Comparison of ENCODE assay signal across 8 cellular contexts in genomic region chr19:58097783-58098681, GRCh38. TPM values are rescaled to one million over a fixed set of nuclear protein-coding genes. Genes with fewer than 3 reads are reported as not detected.
DNase-seq lines count a peak whose midpoint lies in the region; ATAC-seq and TF ChIP-seq lines count a peak whose summit lies in the region.

TSS of gene ZSCAN18 (minus strand) at chr19:58098231. CDS start at chr19:58090267, 7,964 bp downstream.

- no peaks in the 10 kb centered on the region for H3K27me3 Mint-ChIP-seq in T-helper 1 cell treated with Interleukin-12 subunit alpha and Interleukin-12 subunit beta and Interleukin-4 antibody, amounts not matched to agents 30 μg/mL and 1 μg/mL, for 36 hours (ENCODE audit: low read depth)

- H3K4me1 ChIP-seq in right cardiac atrium (ENCODE audit: control insufficient read depth, insufficient read depth, low read length) (peaks cover 8% of the 10 kb centered on the region), psoas muscle (peaks cover 4% of the 10 kb centered on the region), upper lobe of right lung (peaks cover 5% of the 10 kb centered on the region)

- no peaks in the 10 kb centered on the region for H3K36me3 ChIP-seq in psoas muscle (ENCODE audit: insufficient read depth in 1 of 2, low read depth in 1 of 2)
- H3K36me3 ChIP-seq in upper lobe of right lung, result no peaks in the 10 kb centered on the region

- under 1% methylated on average over 67 of the region's 67 CpGs for WGBS in right cardiac atrium
- WGBS in psoas muscle, 3 donors, result 0 to 1% (median 1%) methylated on average over 61 to 67 of the region's 67 CpGs

- peak within 1 kb of the TSS; percentile 88 for H3K4me3 ChIP-seq in right cardiac atrium (ENCODE audit: low read length)
- peak within 1 kb of the TSS; percentile 94 for H3K4me3 ChIP-seq in psoas muscle
- peak within 1 kb of the TSS; percentile 83 for H3K4me3 ChIP-seq in upper lobe of right lung

- H3K27me3 ChIP-seq in right cardiac atrium (ENCODE audit: control insufficient read depth, insufficient read depth) (no peaks in the 10 kb centered on the region), psoas muscle (ENCODE audit: insufficient read depth in 3 of 3, low read length in 2 of 3) (peaks cover 0 to 2% (median 0%) of the 10 kb centered on the region in 3 donors), upper lobe of right lung (no peaks in the 10 kb centered on the region)

- peak within 1 kb of the TSS; percentile 97 for H3K27ac Mint-ChIP-seq in T-helper 1 cell treated with Interleukin-12 subunit alpha and Interleukin-12 subunit beta and Interleukin-4 antibody, amounts not matched to agents 30 μg/mL and 1 μg/mL, for 36 hours

- TF ChIP-seq CTCF in psoas muscle (IDR thresholded peaks at IDR 0.05) (no peak), upper lobe of right lung (IDR thresholded peaks at IDR 0.05) (no peak)

- peak; percentile 100 for DNase-seq in AG08395 (ENCODE audit: low spot score)
- peak; percentile 73 for DNase-seq in GM19240 (ENCODE audit: insufficient read length, low spot score)
- DNase-seq in M059J (ENCODE audit: low read depth), result peak; percentile 94
- DNase-seq in anterior cingulate cortex (lab: John Stamatoyannopoulos, UW), result peak; percentile 67 to 99 (median 95)
- DNase-seq in right cardiac atrium, result peak; percentile 99
- DNase-seq in psoas muscle, result peak; percentile 98
- peak; percentile 98 for DNase-seq in upper lobe of right lung

- peak within 1 kb of the TSS; percentile 90 for H3K4me3 Mint-ChIP-seq in T-helper 1 cell treated with Interleukin-12 subunit alpha and Interleukin-12 subunit beta and Interleukin-4 antibody, amounts not matched to agents 30 μg/mL and 1 μg/mL, for 36 hours

- intact Hi-C loops in right cardiac atrium (cut with DNase I), result no loop called here
- intact Hi-C loops in psoas muscle (cut with DNase I), result loop anchor here in 1 of 2 donors (2.0 to 5.0 kb wide), 2 partner anchors 37 to 91 kb away; no protein-coding TSS in a partner anchor
- intact Hi-C loops in upper lobe of right lung (cut with DNase I), result no loop called here

- H3K27ac ChIP-seq in right cardiac atrium (ENCODE audit: low read length) (peak within 1 kb of the TSS; percentile 95), psoas muscle (peak within 1 kb of the TSS; percentile 83), upper lobe of right lung (peak within 1 kb of the TSS; percentile 99)

- peaks cover 50% of the 10 kb centered on the region for H3K9me3 Mint-ChIP-seq in T-helper 1 cell treated with Interleukin-12 subunit alpha and Interleukin-12 subunit beta and Interleukin-4 antibody, amounts not matched to agents 30 μg/mL and 1 μg/mL, for 36 hours

- H3K4me1 Mint-ChIP-seq in T-helper 1 cell treated with Interleukin-12 subunit alpha and Interleukin-12 subunit beta and Interleukin-4 antibody, amounts not matched to agents 30 μg/mL and 1 μg/mL, for 36 hours (ENCODE audit: low read depth), result peaks cover 5% of the 10 kb centered on the region

- H3K9me3 ChIP-seq in right cardiac atrium (ENCODE audit: control insufficient read depth, low read length) (no peaks in the 10 kb centered on the region), psoas muscle (peaks cover 49% of the 10 kb centered on the region), upper lobe of right lung (peaks cover 4% of the 10 kb centered on the region)

- H3K36me3 Mint-ChIP-seq in T-helper 1 cell treated with Interleukin-12 subunit alpha and Interleukin-12 subunit beta and Interleukin-4 antibody, amounts not matched to agents 30 μg/mL and 1 μg/mL, for 36 hours (ENCODE audit: low read depth), result peaks cover 12% of the 10 kb centered on the region

- ATAC-seq in right cardiac atrium (peak; percentile 99 to 100), psoas muscle (peak; percentile 100), upper lobe of right lung (peak; percentile 99)

RNA-seq across cellular contexts. Expression of gene ZSCAN18, which starts in this region (rescaled TPM):
- 33.3 and 39.8 TPM in 2 replicates for total RNA-seq in M059J (2014; rRNA removed; shearing (Covaris generic))
- total RNA-seq in right cardiac atrium, result 10 to 100 TPM; 69.9 to 89.7 (median 86.4) TPM
- 63.7 TPM for polyA plus RNA-seq in right cardiac atrium
- 10 to 100 TPM; 13.1 to 36.8 (median 16.3) TPM for total RNA-seq in psoas muscle
- polyA plus RNA-seq in psoas muscle, result 10 to 100 TPM in 2 of 3 donors, 1 to 10 TPM in 1; 9.5 to 14.0 (median 13.8) TPM
- 47.3 TPM for total RNA-seq in upper lobe of right lung

Comparison
In these comparisons a context has a peak if more than half of its experiments do, and no peak if none do; other contexts are left out.
1. Peak in every context shown above with its lines: DNase-seq, ATAC-seq, H3K4me3 ChIP-seq and H3K27ac ChIP-seq.